Comparison of ENCODE assay signal across 8 cellular contexts in genomic region chr1:20661235-20662109, GRCh38. TPM values are rescaled to one million over a fixed set of nuclear protein-coding genes. Genes with fewer than 3 reads are reported as not detected.
DNase-seq lines count a peak whose midpoint lies in the region; ATAC-seq, FAIRE-seq and TF ChIP-seq lines count a peak whose summit lies in the region.

Gene DDOST (minus strand): TSS chr1:20661369. CDS start chr1:20661350, 19 bp downstream.

- H3K9me3 ChIP-seq in SU-DHL-6 (ENCODE audit: insufficient read depth, low read length) (no peaks in the 10 kb centered on the region), pancreas (no peaks in the 10 kb centered on the region), tibial nerve (no peaks in the 10 kb centered on the region)

- peak; percentile 98 for DNase-seq in GM12864 (ENCODE audit: low read depth)
- DNase-seq in NCI-H1105 treated with DMSO at 0.1 percent for 48 hours (lab: John Stamatoyannopoulos, UW): peak; percentile 99
- DNase-seq in activated naive CD8-positive, alpha-beta T cell treated with anti-CD3 and anti-CD28 coated beads, Interleukin-2, amount 50 U/mL, for 16 hours (ENCODE audit: low read depth, low spot score): peak; percentile 88
- peak; percentile 98 for DNase-seq in Right ventricle myocardium inferior (ENCODE audit: missing footprints)
- DNase-seq in pancreas: peak; percentile 95 to 99 (median 96)
- DNase-seq in tibial nerve (ENCODE audit: low spot score in 2 of 2): peak; percentile 81 to 86

- H3K4me3 ChIP-seq in GM12864 (ENCODE audit: low read depth, low read length): peak within 1 kb of the TSS; percentile 89
- H3K4me3 ChIP-seq in SU-DHL-6 (ENCODE audit: insufficient read depth, low read length, poor library complexity, severe bottlenecking): peak within 1 kb of the TSS; percentile 87
- peak within 1 kb of the TSS; percentile 71 to 96 (median 81) for H3K4me3 ChIP-seq in pancreas
- H3K4me3 ChIP-seq in tibial nerve: peak within 1 kb of the TSS; percentile 55 to 91 (median 86)

- ATAC-seq in HG02642 (IDR thresholded peaks at IDR 0.05; ENCODE audit: poor library complexity, unreplicated experiment) (peak; percentile 96), Right ventricle myocardium inferior (peak; percentile 98), pancreas (peak; percentile 96 to 99 (median 97))

- H3K79me2 ChIP-seq in SU-DHL-6 (ENCODE audit: insufficient read depth, low read length): peaks cover 35% of the 10 kb centered on the region

- TF ChIP-seq CTCF in GM12864 (IDR thresholded peaks at IDR 0.05; ENCODE audit: low read depth, low read length, missing control alignments) (peak; percentile 52), SU-DHL-6 (IDR thresholded peaks at IDR 0.05; ENCODE audit: insufficient read depth, low read length, poor library complexity, severe bottlenecking) (no peak), pancreas (IDR thresholded peaks at IDR 0.05) (peak in 3 of 4 donors; percentile 10 to 30 (median 11)), tibial nerve (IDR thresholded peaks at IDR 0.05) (peak in 4 of 5 experiments; percentile 37 to 71 (median 54))

- H3F3A ChIP-seq in SU-DHL-6 (ENCODE audit: insufficient read depth): no peaks in the 10 kb centered on the region

- WGBS in pancreas, 2 donors: 0 to 1% methylated on average over 54 to 55 of the region's 55 CpGs
- 1 to 3% methylated on average over 12 to 52 of the region's 55 CpGs for WGBS in tibial nerve, 2 donors

- H3K27ac ChIP-seq in SU-DHL-6 (ENCODE audit: low read depth, low read length): peak within 1 kb of the TSS; percentile 27
- H3K27ac ChIP-seq in pancreas: peak within 1 kb of the TSS; percentile 58 to 76 (median 68)
- H3K27ac ChIP-seq in tibial nerve: peak within 1 kb of the TSS; percentile 9 to 89 (median 84)

- TF ChIP-seq EP300 in tibial nerve (IDR thresholded peaks at IDR 0.05): peak in 1 of 2 donors; percentile 74

- H3K27me3 ChIP-seq in SU-DHL-6 (ENCODE audit: low read length) (no peaks in the 10 kb centered on the region), pancreas (no peaks in the 10 kb centered on the region), tibial nerve (no peaks in the 10 kb centered on the region)

- peak within 1 kb of the TSS; percentile 73 for H2AFZ ChIP-seq in SU-DHL-6 (ENCODE audit: low read depth, low read length, severe bottlenecking)

- peak within 1 kb of the TSS; percentile 83 for H3K4me2 ChIP-seq in SU-DHL-6 (ENCODE audit: low read depth, low read length, poor library complexity, severe bottlenecking)

- intact Hi-C loops in Right ventricle myocardium inferior (cut with DNase I) (no loop called here), pancreas (cut with DNase I) (no loop called here)

- H3K4me1 ChIP-seq in pancreas (peaks cover 0 to 17% (median 17%) of the 10 kb centered on the region in 3 donors), tibial nerve (peaks cover 0 to 35% (median 12%) of the 10 kb centered on the region in 4 donors)

- no peaks in the 10 kb centered on the region for H4K20me1 ChIP-seq in SU-DHL-6 (ENCODE audit: low read depth, low read length)

- peak in 1 of 2 donors; percentile 50 for TF ChIP-seq POLR2A in tibial nerve (IDR thresholded peaks at IDR 0.05)

- peaks cover 4% of the 10 kb centered on the region for H3K36me3 ChIP-seq in SU-DHL-6 (ENCODE audit: low read length)
- peaks cover 0 to 9% (median 6%) of the 10 kb centered on the region in 3 donors for H3K36me3 ChIP-seq in pancreas
- H3K36me3 ChIP-seq in tibial nerve: peaks cover 0 to 21% (median 0%) of the 10 kb centered on the region in 3 donors

- peak; percentile 97 for FAIRE-seq in pancreas (lab: Jason Lieb, UNC)

- peak within 1 kb of the TSS; percentile 95 for H3K9ac ChIP-seq in SU-DHL-6 (ENCODE audit: low read length)

- no peaks in the 10 kb centered on the region for H3K9me2 ChIP-seq in SU-DHL-6 (replicated peaks; ENCODE audit: insufficient read depth, low read length)

RNA-seq across cellular contexts. Expression of gene DDOST, which starts in this region (rescaled TPM):
- 150 TPM for total RNA-seq in Right ventricle myocardium inferior
- 100 to 1,000 TPM; 112 to 190 (median 141) TPM for total RNA-seq in pancreas
- polyA plus RNA-seq in pancreas: 100 to 1,000 TPM in 1 of 2 donors, 10 to 100 TPM in 1; 98.2 to 127 TPM
- 100 to 1,000 TPM in 2 of 4 donors, 10 to 100 TPM in 2; 79.7 to 115 (median 99.6) TPM for total RNA-seq in tibial nerve

Comparison
In these comparisons a context has a peak if more than half of its experiments do, and no peak if none do; other contexts are left out.
1. Peak in every context shown above with its lines: DNase-seq, ATAC-seq, H3K4me3 ChIP-seq and H3K27ac ChIP-seq.
2. H3K27ac ChIP-seq: peak in every context shown above with its lines; median percentile 84 in tibial nerve; 68 in pancreas; 27 in SU-DHL-6.